1 cellular context compared by ENCODE assay signal in genomic region chr5:170757182-170757601, GRCh38.
TF ChIP-seq lines count a peak whose summit lies in the region.

No MANE protein-coding gene starts in this region.

TF ChIP-seq in IMR-90, 13 proteins besides CTCF, POLR2A, EP300 and RAD21 (continued from another document):
- TF ChIP-seq USF2 (IDR thresholded peaks at IDR 0.05; ENCODE audit: low read depth, low read length), result no peak
